Comparison of ENCODE assay signal across 1 cellular context in the genomic region with DNA sequence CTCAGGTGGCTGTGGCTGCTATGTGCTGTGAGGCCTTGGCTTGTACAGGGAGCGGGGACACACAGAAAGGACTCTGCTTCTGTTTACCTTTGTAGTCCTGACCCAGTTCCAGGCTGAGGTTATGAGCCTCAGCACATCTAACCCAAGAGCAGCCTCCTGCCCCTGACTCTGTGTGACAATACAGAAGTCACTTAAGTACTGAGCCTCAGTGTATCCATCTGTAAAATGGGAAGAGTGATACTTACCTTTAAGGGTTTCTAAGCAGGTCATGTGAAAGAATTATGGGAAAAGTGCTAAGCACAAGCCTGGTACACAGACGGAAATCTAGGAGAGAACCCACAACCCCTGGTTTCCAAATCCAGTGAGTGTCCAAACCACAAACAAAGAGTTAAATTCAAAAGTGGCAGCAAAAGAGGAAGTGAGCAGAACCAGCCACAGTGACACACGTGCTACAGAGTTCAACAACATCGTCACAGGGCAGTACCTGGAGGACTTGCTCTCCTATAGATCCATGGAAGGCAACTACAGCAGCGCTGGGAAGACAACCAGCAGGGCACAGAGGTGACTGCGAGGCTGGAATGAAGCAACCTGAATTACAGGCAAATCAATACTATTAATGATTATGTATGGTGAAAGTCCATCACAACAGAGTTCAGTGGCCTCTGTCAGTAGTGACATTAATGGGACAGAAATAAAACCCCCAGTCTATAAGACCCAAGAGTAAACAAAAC.
A peak's percentile ranks its signal among the peaks of the same experiment; 100 is the strongest.
TF ChIP-seq lines count a peak whose summit lies in the region.

No MANE protein-coding gene starts in this region.

TF ChIP-seq in HepG2, 621 proteins besides CTCF, POLR2A, EP300 and RAD21 (continued from another document and continues in another):
- TF ChIP-seq ZIK1 (CRISPR knock-in tag; IDR thresholded peaks at IDR 0.05; ENCODE audit: borderline replicate concordance, low read depth) (no peak), TRIM24 (CRISPR knock-in tag; IDR thresholded peaks at IDR 0.05) (no peak), NFKBIZ (CRISPR knock-in tag; IDR thresholded peaks at IDR 0.05) (no peak), PAF1 (CRISPR knock-in tag; IDR thresholded peaks at IDR 0.05) (no peak), ZNF792 (CRISPR knock-in tag; IDR thresholded peaks at IDR 0.05) (no peak), KDM3A (CRISPR knock-in tag; IDR thresholded peaks at IDR 0.05; ENCODE audit: low read depth) (no peak), SP4 (CRISPR knock-in tag; IDR thresholded peaks at IDR 0.05) (no peak), ZNF430 (CRISPR knock-in tag; IDR thresholded peaks at IDR 0.05) (no peak), KDM5A (IDR thresholded peaks at IDR 0.05; ENCODE audit: borderline replicate concordance, low read length) (no peak), NFE2L1 (CRISPR knock-in tag; IDR thresholded peaks at IDR 0.05; ENCODE audit: borderline replicate concordance) (no peak), YEATS2 (CRISPR knock-in tag; IDR thresholded peaks at IDR 0.05; ENCODE audit: borderline replicate concordance) (no peak), MEIS1 (CRISPR knock-in tag; IDR thresholded peaks at IDR 0.05; ENCODE audit: borderline replicate concordance) (no peak), SALL2 (CRISPR knock-in tag; IDR thresholded peaks at IDR 0.05) (no peak), NR2F1 (CRISPR knock-in tag; IDR thresholded peaks at IDR 0.05) (no peak), ZNF768 (CRISPR knock-in tag; IDR thresholded peaks at IDR 0.05) (no peak), ZNF589 (CRISPR knock-in tag; conservative IDR thresholded peaks at IDR 0.05) (no peak), CAMTA2 (CRISPR knock-in tag; IDR thresholded peaks at IDR 0.05; ENCODE audit: borderline replicate concordance) (no peak), MEF2D (CRISPR knock-in tag; IDR thresholded peaks at IDR 0.05) (peak; percentile 19; the same call in 1 of the 2 replicates), ZFP1 (CRISPR knock-in tag; IDR thresholded peaks at IDR 0.05) (no peak), REPIN1 (CRISPR knock-in tag; IDR thresholded peaks at IDR 0.05; ENCODE audit: borderline replicate concordance, low read depth) (0 out of 2 replicates have a peak, but pooled peaks have one; percentile 25), CCDC6 (CRISPR knock-in tag; IDR thresholded peaks at IDR 0.05) (no peak), HCFC1 (IDR thresholded peaks at IDR 0.05; ENCODE audit: low read depth, low read length) (no peak), HIVEP1 (CRISPR knock-in tag; IDR thresholded peaks at IDR 0.05) (no peak), ZNF616 (CRISPR knock-in tag; IDR thresholded peaks at IDR 0.05; ENCODE audit: low read depth) (no peak), TCF12 (IDR thresholded peaks at IDR 0.05) (no peak), TCF12 (CRISPR knock-in tag; IDR thresholded peaks at IDR 0.05) (no peak), ZNF30 (CRISPR knock-in tag; IDR thresholded peaks at IDR 0.05) (no peak), KDM1A (CRISPR knock-in tag; IDR thresholded peaks at IDR 0.05) (peak; percentile 92), ZNF253 (CRISPR knock-in tag; IDR thresholded peaks at IDR 0.05; ENCODE audit: borderline replicate concordance) (no peak), ZNF496 (CRISPR knock-in tag; IDR thresholded peaks at IDR 0.05; ENCODE audit: insufficient replicate concordance) (no peak)
- TF ChIP-seq, protein P1, sequence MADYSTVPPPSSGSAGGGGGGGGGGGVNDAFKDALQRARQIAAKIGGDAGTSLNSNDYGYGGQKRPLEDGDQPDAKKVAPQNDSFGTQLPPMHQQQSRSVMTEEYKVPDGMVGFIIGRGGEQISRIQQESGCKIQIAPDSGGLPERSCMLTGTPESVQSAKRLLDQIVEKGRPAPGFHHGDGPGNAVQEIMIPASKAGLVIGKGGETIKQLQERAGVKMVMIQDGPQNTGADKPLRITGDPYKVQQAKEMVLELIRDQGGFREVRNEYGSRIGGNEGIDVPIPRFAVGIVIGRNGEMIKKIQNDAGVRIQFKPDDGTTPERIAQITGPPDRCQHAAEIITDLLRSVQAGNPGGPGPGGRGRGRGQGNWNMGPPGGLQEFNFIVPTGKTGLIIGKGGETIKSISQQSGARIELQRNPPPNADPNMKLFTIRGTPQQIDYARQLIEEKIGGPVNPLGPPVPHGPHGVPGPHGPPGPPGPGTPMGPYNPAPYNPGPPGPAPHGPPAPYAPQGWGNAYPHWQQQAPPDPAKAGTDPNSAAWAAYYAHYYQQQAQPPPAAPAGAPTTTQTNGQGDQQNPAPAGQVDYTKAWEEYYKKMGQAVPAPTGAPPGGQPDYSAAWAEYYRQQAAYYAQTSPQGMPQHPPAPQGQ (CRISPR knock-in tag; IDR thresholded peaks at IDR 0.05; ENCODE audit: borderline replicate concordance) = no peak
- TF ChIP-seq, protein P2, sequence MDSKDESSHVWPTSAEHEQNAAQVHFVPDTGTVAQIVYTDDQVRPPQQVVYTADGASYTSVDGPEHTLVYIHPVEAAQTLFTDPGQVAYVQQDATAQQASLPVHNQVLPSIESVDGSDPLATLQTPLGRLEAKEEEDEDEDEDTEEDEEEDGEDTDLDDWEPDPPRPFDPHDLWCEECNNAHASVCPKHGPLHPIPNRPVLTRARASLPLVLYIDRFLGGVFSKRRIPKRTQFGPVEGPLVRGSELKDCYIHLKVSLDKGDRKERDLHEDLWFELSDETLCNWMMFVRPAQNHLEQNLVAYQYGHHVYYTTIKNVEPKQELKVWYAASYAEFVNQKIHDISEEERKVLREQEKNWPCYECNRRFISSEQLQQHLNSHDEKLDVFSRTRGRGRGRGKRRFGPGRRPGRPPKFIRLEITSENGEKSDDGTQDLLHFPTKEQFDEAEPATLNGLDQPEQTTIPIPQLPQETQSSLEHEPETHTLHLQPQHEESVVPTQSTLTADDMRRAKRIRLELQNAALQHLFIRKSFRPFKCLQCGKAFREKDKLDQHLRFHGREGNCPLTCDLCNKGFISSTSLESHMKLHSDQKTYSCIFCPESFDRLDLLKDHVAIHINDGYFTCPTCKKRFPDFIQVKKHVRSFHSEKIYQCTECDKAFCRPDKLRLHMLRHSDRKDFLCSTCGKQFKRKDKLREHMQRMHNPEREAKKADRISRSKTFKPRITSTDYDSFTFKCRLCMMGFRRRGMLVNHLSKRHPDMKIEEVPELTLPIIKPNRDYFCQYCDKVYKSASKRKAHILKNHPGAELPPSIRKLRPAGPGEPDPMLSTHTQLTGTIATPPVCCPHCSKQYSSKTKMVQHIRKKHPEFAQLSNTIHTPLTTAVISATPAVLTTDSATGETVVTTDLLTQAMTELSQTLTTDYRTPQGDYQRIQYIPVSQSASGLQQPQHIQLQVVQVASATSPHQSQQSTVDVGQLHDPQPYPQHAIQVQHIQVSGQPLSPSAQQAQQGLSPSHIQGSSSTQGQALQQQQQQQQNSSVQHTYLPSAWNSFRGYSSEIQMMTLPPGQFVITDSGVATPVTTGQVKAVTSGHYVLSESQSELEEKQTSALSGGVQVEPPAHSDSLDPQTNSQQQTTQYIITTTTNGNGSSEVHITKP (CRISPR knock-in tag; IDR thresholded peaks at IDR 0.05; ENCODE audit: low read depth) = no peak
- TF ChIP-seq, protein P3, sequence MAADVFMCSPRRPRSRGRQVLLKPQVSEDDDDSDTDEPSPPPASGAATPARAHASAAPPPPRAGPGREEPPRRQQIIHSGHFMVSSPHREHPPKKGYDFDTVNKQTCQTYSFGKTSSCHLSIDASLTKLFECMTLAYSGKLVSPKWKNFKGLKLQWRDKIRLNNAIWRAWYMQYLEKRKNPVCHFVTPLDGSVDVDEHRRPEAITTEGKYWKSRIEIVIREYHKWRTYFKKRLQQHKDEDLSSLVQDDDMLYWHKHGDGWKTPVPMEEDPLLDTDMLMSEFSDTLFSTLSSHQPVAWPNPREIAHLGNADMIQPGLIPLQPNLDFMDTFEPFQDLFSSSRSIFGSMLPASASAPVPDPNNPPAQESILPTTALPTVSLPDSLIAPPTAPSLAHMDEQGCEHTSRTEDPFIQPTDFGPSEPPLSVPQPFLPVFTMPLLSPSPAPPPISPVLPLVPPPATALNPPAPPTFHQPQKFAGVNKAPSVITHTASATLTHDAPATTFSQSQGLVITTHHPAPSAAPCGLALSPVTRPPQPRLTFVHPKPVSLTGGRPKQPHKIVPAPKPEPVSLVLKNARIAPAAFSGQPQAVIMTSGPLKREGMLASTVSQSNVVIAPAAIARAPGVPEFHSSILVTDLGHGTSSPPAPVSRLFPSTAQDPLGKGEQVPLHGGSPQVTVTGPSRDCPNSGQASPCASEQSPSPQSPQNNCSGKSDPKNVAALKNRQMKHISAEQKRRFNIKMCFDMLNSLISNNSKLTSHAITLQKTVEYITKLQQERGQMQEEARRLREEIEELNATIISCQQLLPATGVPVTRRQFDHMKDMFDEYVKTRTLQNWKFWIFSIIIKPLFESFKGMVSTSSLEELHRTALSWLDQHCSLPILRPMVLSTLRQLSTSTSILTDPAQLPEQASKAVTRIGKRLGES (CRISPR knock-in tag; IDR thresholded peaks at IDR 0.05; ENCODE audit: borderline replicate concordance) = no peak
- TF ChIP-seq, protein P4, sequence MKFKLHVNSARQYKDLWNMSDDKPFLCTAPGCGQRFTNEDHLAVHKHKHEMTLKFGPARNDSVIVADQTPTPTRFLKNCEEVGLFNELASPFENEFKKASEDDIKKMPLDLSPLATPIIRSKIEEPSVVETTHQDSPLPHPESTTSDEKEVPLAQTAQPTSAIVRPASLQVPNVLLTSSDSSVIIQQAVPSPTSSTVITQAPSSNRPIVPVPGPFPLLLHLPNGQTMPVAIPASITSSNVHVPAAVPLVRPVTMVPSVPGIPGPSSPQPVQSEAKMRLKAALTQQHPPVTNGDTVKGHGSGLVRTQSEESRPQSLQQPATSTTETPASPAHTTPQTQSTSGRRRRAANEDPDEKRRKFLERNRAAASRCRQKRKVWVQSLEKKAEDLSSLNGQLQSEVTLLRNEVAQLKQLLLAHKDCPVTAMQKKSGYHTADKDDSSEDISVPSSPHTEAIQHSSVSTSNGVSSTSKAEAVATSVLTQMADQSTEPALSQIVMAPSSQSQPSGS (CRISPR knock-in tag; IDR thresholded peaks at IDR 0.05) = no peak
- TF ChIP-seq, protein P5, sequence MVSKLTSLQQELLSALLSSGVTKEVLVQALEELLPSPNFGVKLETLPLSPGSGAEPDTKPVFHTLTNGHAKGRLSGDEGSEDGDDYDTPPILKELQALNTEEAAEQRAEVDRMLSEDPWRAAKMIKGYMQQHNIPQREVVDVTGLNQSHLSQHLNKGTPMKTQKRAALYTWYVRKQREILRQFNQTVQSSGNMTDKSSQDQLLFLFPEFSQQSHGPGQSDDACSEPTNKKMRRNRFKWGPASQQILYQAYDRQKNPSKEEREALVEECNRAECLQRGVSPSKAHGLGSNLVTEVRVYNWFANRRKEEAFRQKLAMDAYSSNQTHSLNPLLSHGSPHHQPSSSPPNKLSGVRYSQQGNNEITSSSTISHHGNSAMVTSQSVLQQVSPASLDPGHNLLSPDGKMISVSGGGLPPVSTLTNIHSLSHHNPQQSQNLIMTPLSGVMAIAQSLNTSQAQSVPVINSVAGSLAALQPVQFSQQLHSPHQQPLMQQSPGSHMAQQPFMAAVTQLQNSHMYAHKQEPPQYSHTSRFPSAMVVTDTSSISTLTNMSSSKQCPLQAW (CRISPR knock-in tag; IDR thresholded peaks at IDR 0.05) = 0 out of 2 replicates have a peak, but pooled peaks have one; percentile 26
- TF ChIP-seq, protein P6, sequence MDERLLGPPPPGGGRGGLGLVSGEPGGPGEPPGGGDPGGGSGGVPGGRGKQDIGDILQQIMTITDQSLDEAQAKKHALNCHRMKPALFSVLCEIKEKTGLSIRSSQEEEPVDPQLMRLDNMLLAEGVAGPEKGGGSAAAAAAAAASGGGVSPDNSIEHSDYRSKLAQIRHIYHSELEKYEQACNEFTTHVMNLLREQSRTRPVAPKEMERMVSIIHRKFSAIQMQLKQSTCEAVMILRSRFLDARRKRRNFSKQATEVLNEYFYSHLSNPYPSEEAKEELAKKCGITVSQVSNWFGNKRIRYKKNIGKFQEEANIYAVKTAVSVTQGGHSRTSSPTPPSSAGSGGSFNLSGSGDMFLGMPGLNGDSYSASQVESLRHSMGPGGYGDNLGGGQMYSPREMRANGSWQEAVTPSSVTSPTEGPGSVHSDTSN (CRISPR knock-in tag; IDR thresholded peaks at IDR 0.05) = no peak
- TF ChIP-seq, protein P7, sequence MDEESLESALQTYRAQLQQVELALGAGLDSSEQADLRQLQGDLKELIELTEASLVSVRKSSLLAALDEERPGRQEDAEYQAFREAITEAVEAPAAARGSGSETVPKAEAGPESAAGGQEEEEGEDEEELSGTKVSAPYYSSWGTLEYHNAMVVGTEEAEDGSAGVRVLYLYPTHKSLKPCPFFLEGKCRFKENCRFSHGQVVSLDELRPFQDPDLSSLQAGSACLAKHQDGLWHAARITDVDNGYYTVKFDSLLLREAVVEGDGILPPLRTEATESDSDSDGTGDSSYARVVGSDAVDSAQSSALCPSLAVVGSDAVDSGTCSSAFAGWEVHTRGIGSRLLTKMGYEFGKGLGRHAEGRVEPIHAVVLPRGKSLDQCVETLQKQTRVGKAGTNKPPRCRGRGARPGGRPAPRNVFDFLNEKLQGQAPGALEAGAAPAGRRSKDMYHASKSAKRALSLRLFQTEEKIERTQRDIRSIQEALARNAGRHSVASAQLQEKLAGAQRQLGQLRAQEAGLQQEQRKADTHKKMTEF (CRISPR knock-in tag; IDR thresholded peaks at IDR 0.05) = no peak
- TF ChIP-seq, protein P8, sequence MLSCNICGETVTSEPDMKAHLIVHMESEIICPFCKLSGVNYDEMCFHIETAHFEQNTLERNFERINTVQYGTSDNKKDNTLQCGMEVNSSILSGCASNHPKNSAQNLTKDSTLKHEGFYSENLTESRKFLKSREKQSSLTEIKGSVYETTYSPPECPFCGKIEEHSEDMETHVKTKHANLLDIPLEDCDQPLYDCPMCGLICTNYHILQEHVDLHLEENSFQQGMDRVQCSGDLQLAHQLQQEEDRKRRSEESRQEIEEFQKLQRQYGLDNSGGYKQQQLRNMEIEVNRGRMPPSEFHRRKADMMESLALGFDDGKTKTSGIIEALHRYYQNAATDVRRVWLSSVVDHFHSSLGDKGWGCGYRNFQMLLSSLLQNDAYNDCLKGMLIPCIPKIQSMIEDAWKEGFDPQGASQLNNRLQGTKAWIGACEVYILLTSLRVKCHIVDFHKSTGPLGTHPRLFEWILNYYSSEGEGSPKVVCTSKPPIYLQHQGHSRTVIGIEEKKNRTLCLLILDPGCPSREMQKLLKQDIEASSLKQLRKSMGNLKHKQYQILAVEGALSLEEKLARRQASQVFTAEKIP (CRISPR knock-in tag; IDR thresholded peaks at IDR 0.05; ENCODE audit: borderline replicate concordance) = no peak
- TF ChIP-seq, protein P9, sequence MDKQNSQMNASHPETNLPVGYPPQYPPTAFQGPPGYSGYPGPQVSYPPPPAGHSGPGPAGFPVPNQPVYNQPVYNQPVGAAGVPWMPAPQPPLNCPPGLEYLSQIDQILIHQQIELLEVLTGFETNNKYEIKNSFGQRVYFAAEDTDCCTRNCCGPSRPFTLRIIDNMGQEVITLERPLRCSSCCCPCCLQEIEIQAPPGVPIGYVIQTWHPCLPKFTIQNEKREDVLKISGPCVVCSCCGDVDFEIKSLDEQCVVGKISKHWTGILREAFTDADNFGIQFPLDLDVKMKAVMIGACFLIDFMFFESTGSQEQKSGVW (CRISPR knock-in tag; IDR thresholded peaks at IDR 0.05; ENCODE audit: borderline replicate concordance) = no peak
- TF ChIP-seq, protein P10, sequence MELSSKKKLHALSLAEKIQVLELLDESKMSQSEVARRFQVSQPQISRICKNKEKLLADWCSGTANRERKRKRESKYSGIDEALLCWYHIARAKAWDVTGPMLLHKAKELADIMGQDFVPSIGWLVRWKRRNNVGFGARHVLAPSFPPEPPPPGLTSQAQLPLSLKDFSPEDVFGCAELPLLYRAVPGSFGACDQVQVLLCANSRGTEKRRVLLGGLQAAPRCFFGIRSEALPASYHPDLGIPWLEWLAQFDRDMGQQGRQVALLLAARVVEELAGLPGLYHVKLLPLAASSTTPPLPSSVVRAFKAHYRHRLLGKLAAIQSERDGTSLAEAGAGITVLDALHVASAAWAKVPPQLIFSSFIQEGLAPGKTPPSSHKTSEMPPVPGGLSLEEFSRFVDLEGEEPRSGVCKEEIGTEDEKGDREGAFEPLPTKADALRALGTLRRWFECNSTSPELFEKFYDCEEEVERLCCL (CRISPR knock-in tag; IDR thresholded peaks at IDR 0.05; ENCODE audit: borderline replicate concordance) = 0 out of 2 replicates have a peak, but pooled peaks have one; percentile 22
